19 cellular contexts compared by ENCODE assay signal in the genomic region with DNA sequence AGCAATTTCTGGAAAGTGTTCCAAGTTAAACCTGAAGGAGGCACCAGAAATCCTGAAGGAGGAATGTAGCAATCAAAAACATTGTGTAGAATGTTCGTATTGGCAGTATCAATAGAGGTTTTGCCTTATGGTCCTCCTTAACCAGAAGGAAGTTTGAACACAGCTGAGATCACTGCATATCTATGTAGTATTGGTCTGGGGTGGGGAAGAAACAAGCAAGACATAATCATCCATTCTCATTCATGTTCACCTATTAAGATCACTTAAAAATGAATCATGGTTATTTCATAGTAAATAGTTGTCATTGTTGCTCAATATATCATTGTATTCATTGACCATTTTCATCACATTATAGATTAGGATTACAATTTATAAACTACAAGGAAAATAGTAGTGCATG.
"Had no signal": no experiment of that assay in that cellular context is flagged by ENCODE, and none has a peak within 500 bp of the region (broad histone marks: within the 10 kb centered on the region; RNA-seq: fewer than 3 reads in every experiment).

No MANE protein-coding gene starts in this region.

- DNase-seq: activated CD4-positive, alpha-beta T cell treated with anti-CD3 and anti-CD28 coated beads, Interleukin-2, amount 10 ng/mL, durations not matched to agents 7 days and 5 days; activated gamma-delta T cell treated with Interleukin-2 at 50 U/mL for 16 hours; amniotic stem cell; central memory CD4-positive, alpha-beta T cell; effector CD4-positive, alpha-beta T cell; gastrocnemius medialis; heart left ventricle; immature natural killer cell; left colon; lower lobe of right lung; naive B cell; ovary; sigmoid colon; stimulated activated CD4-positive, alpha-beta T cell treated with anti-CD3 and anti-CD28 coated beads, Interleukin-12 subunit alpha, Interleukin-12 subunit beta, amount 100 ng/mL, for 4 hours; T-helper 9 cell had no signal

- H3K27me3 ChIP-seq: gastrocnemius medialis, heart left ventricle, neural progenitor cell, ovary, sigmoid colon had no signal

- H3K4me2 ChIP-seq: neural progenitor cell had no signal

- H3K27ac Mint-ChIP-seq: activated CD4-positive, alpha-beta T cell treated with anti-CD3 and anti-CD28 coated beads, Interleukin-2, amount 10 ng/mL, durations not matched to agents 7 days and 5 days; activated naive CD8-positive, alpha-beta T cell; immature natural killer cell; neural progenitor cell; stimulated activated memory B cell treated with anti-CD40 and anti-IgM and Interleukin-4, amounts not matched to agents 10 μg/mL and 1 μg/mL and 100 μg/mL, for 72 hours had no signal

- H3K27me3 Mint-ChIP-seq: activated CD4-positive, alpha-beta T cell treated with anti-CD3 and anti-CD28 coated beads, Interleukin-2, amount 10 ng/mL, durations not matched to agents 7 days and 5 days; activated naive CD8-positive, alpha-beta T cell; naive B cell; stimulated activated memory B cell treated with anti-CD40 and anti-IgM and Interleukin-4, amounts not matched to agents 10 μg/mL and 1 μg/mL and 100 μg/mL, for 72 hours had no signal

- H3K4me1 Mint-ChIP-seq: neural progenitor cell had no signal

- H3K9me3 ChIP-seq: gastrocnemius medialis, ovary had no signal

- H3K36me3 ChIP-seq: gastrocnemius medialis, heart left ventricle, lower lobe of right lung, neural progenitor cell, ovary, sigmoid colon had no signal

- H3K27ac ChIP-seq: coronary artery, gastrocnemius medialis, heart left ventricle, lower lobe of right lung, neural progenitor cell, ovary, sigmoid colon had no signal

- H3K9ac ChIP-seq: neural progenitor cell had no signal

- ATAC-seq: gastrocnemius medialis; heart left ventricle; left colon; lower lobe of right lung; stimulated activated memory B cell treated with anti-CD40 and anti-IgM and Interleukin-4, amounts not matched to agents 10 μg/mL and 1 μg/mL and 100 μg/mL, for 72 hours had no signal

- H3K4me3 Mint-ChIP-seq: activated CD4-positive, alpha-beta T cell treated with anti-CD3 and anti-CD28 coated beads, Interleukin-2, amount 10 ng/mL, durations not matched to agents 7 days and 5 days; activated naive CD8-positive, alpha-beta T cell; immature natural killer cell; naive B cell; neural progenitor cell; stimulated activated memory B cell treated with anti-CD40 and anti-IgM and Interleukin-4, amounts not matched to agents 10 μg/mL and 1 μg/mL and 100 μg/mL, for 72 hours had no signal

- H3K36me3 Mint-ChIP-seq: immature natural killer cell had no signal

- H3K4me3 ChIP-seq: coronary artery, gastrocnemius medialis, heart left ventricle, lower lobe of right lung, neural progenitor cell, ovary, sigmoid colon had no signal

- H2AFZ ChIP-seq: neural progenitor cell had no signal

- H3K4me1 ChIP-seq: gastrocnemius medialis, heart left ventricle, lower lobe of right lung, neural progenitor cell, sigmoid colon had no signal
